In the genomic region with DNA sequence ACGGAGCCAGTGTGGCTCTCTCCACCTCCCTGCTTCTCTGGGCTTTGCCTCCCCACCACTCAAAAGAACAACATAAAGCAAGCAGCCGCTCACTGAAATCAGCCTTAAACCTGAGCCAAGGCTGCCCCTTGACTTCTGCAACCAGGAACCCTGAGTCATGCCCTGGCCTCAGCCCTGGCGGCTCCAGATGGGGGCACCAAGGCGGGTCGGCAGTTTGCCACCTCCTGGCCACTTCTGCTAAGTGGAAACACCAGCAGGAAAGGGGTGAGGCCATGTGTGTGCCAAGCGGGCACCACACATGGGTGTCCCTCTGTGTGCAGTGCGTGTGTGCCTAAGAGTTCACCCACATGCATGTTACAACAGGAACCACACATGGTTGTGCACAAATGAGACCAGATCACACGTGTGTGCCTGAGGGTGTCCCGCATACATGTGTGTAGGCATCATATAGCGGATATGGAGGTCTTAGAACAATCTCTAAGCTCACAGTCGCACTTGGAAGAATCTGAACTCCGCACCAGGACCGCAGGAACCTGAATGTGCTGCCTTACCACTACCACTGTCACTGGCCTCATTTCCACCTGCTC, we compare ENCODE assay signal across 20 cellular contexts.
DNase-seq lines count a peak whose midpoint lies in the region; ATAC-seq, FAIRE-seq and TF ChIP-seq lines count a peak whose summit lies in the region.
"Had no signal": no experiment of that assay in that cellular context is flagged by ENCODE, and none has a peak within 500 bp of the region (broad histone marks: within the 10 kb centered on the region; RNA-seq: fewer than 3 reads in every experiment).

No MANE protein-coding gene starts in this region.

- 17% methylated on average over 6 of the region's 13 CpGs for WGBS in HepG2 (ENCODE audit: low lambda C conversion rate)
- WGBS in right lobe of liver (ENCODE audit: insufficient coverage, low coverage, low lambda C conversion rate, missing lambda C conversion rate) = 38% methylated on average over 4 of the region's 13 CpGs

- H3K9me3 Mint-ChIP-seq in CD4-positive, alpha-beta T cell = no peaks in the 10 kb centered on the region
- H3K9me3 Mint-ChIP-seq: effector memory CD8-positive, alpha-beta T cell; HFFc6; natural killer cell had no signal

- ATAC-seq in HepG2 = no peak
- no peak for ATAC-seq in right lobe of liver
- no peak for ATAC-seq in CD4-positive, alpha-beta T cell (ENCODE audit: poor library complexity)
- ATAC-seq in stimulated activated naive CD8-positive, alpha-beta T cell treated with anti-CD3 and anti-CD28 coated beads, Interleukin-15, Interleukin-2, amounts not matched to agents 100 U/mL and 50 U/mL, for 24 hours = no peak
- ATAC-seq in HG02678 (IDR thresholded peaks at IDR 0.05; ENCODE audit: unreplicated experiment) = no peak
- ATAC-seq: effector memory CD8-positive, alpha-beta T cell had no signal

- no peak for TF ChIP-seq RAD21 in HepG2 (CRISPR knock-in tag; IDR thresholded peaks at IDR 0.05)

- no peaks in the 10 kb centered on the region for H3K9me3 ChIP-seq in HepG2 (ENCODE audit: low read length)
- H3K9me3 ChIP-seq in right lobe of liver = no peaks in the 10 kb centered on the region
- no peaks in the 10 kb centered on the region for H3K9me3 ChIP-seq in endothelial cell of umbilical vein (replicated peaks; ENCODE audit: control insufficient read depth, insufficient read depth, low read length)
- no peaks in the 10 kb centered on the region for H3K9me3 ChIP-seq in CD4-positive, alpha-beta T cell (ENCODE audit: control insufficient read depth, low read length)
- H3K9me3 ChIP-seq: thyroid gland had no signal

- no peaks in the 10 kb centered on the region for H3K79me2 ChIP-seq in HepG2 (ENCODE audit: insufficient read depth, low read length)
- H3K79me2 ChIP-seq in endothelial cell of umbilical vein (ENCODE audit: control insufficient read depth, insufficient read depth, low read length) = no peaks in the 10 kb centered on the region

- H3K4me2 ChIP-seq in HepG2 (ENCODE audit: low read depth, low read length) = no peak overlapping the region
- no peak overlapping the region for H3K4me2 ChIP-seq in endothelial cell of umbilical vein (ENCODE audit: insufficient read depth, low read length)

- in situ Hi-C loops in HepG2 (cut with HindIII; ENCODE audit: extremely low pct_ligation_motif_present, low pct_unique_long_range_greater_than_20kb) = loop anchor here (10.0 kb wide), 1 partner anchor 64 kb away; no protein-coding TSS in a partner anchor
- in situ Hi-C loops in brain microvascular endothelial cell (cut with HindIII; ENCODE audit: low pct_ligation_motif_present, low sequenced_read_pairs) = no loop called here

- no peak for TF ChIP-seq CTCF in HepG2 (CRISPR knock-in tag; IDR thresholded peaks at IDR 0.05)
- no peak for TF ChIP-seq CTCF in right lobe of liver (IDR thresholded peaks at IDR 0.05)
- TF ChIP-seq CTCF in endothelial cell of umbilical vein (IDR thresholded peaks at IDR 0.05; ENCODE audit: extremely low read depth in 1 of 2, insufficient read depth in 1 of 2, low read depth in 1 of 2, low read length in 2 of 2) = no peak
- TF ChIP-seq CTCF in CD4-positive, alpha-beta T cell (IDR thresholded peaks at IDR 0.05) = no peak
- TF ChIP-seq CTCF in brain microvascular endothelial cell (IDR thresholded peaks at IDR 0.05; ENCODE audit: low read depth, low read length, missing control alignments) = no peak

- BruUV-seq in HepG2 (replicated peaks; lab: Mats Ljungman, UMichigan) = no TSS peak
- no TSS peak for BruUV-seq in endothelial cell of umbilical vein (replicated peaks; lab: Mats Ljungman, UMichigan)

- H3K4me3 Mint-ChIP-seq in CD4-positive, alpha-beta T cell = no peak overlapping the region
- H3K4me3 Mint-ChIP-seq: CD4-positive, alpha-beta memory T cell; effector memory CD8-positive, alpha-beta T cell; HFFc6; natural killer cell had no signal

- no peaks in the 10 kb centered on the region for H3K4me1 ChIP-seq in HepG2 (ENCODE audit: insufficient read depth, low read length)
- H3K4me1 ChIP-seq in right lobe of liver = no peaks in the 10 kb centered on the region
- H3K4me1 ChIP-seq in endothelial cell of umbilical vein (ENCODE audit: control insufficient read depth, extremely low read depth, insufficient read depth, low read length) = peaks cover 13% of the 10 kb centered on the region

- no peaks in the 10 kb centered on the region for H3K36me3 ChIP-seq in HepG2 (replicated peaks in 1 of 2; ENCODE audit: control insufficient read depth in 1 of 2, insufficient read depth in 2 of 2, low read length in 2 of 2)
- H3K36me3 ChIP-seq in right lobe of liver = no peaks in the 10 kb centered on the region
- no peaks in the 10 kb centered on the region for H3K36me3 ChIP-seq in endothelial cell of umbilical vein (ENCODE audit: control insufficient read depth in 2 of 2, extremely low read depth in 1 of 2, insufficient read depth in 2 of 2, low read length in 2 of 2)
- no peaks in the 10 kb centered on the region for H3K36me3 ChIP-seq in brain microvascular endothelial cell (replicated peaks)
- H3K36me3 ChIP-seq: thyroid gland had no signal

- no peak overlapping the region for H3K4me3 ChIP-seq in HepG2 (replicated peaks in 1 of 3; ENCODE audit: insufficient read depth in 1 of 3, low read depth in 2 of 3, low read length in 3 of 3)
- H3K4me3 ChIP-seq in right lobe of liver = no peak overlapping the region
- H3K4me3 ChIP-seq in endothelial cell of umbilical vein (replicated peaks in 1 of 3; ENCODE audit: insufficient read depth in 1 of 3, low read depth in 1 of 3, low read length in 3 of 3) = no peak overlapping the region
- no peak overlapping the region for H3K4me3 ChIP-seq in brain microvascular endothelial cell (ENCODE audit: low read depth, low read length)
- H3K4me3 ChIP-seq: thyroid gland had no signal

- DNase-seq in HepG2 (ENCODE audit: low spot score) = no peak
- no peak for DNase-seq in right lobe of liver
- DNase-seq in RPMI7951 (ENCODE audit: low read depth) = peak; percentile 49
- peak; percentile 18 for DNase-seq in endothelial cell of umbilical vein (ENCODE audit: low read depth, low spot score)
- no peak for DNase-seq in CD4-positive, alpha-beta T cell
- DNase-seq in brain microvascular endothelial cell = no peak
- DNase-seq in stimulated activated naive CD8-positive, alpha-beta T cell treated with anti-CD3 and anti-CD28 coated beads, Interleukin-15, Interleukin-2, amounts not matched to agents 100 U/mL and 50 U/mL, for 24 hours = no peak
- DNase-seq: activated naive CD4-positive, alpha-beta T cell; CD4-positive, alpha-beta memory T cell; cerebellar nuclear complex; effector memory CD8-positive, alpha-beta T cell; HFFc6; KG1; mesenchymal stem cell; natural killer cell; NCI-H1417 treated with DMSO at 0.1 percent for 48 hours; small intestine; thyroid gland had no signal

- dilution Hi-C loops in endothelial cell of umbilical vein (cut with MboI; ENCODE audit: extremely low pct_ligation_motif_present, low sequenced_read_pairs) = no loop called here

- no peaks in the 10 kb centered on the region for H3K4me1 Mint-ChIP-seq in CD4-positive, alpha-beta T cell (ENCODE audit: low read depth)
- H3K4me1 Mint-ChIP-seq: CD4-positive, alpha-beta memory T cell; natural killer cell had no signal

- intact Hi-C loops in HepG2 (cut with micrococcal nuclease; ENCODE audit: unreplicated experiment) (no loop called here), right lobe of liver (cut with DNase I) (no loop called here), endothelial cell of umbilical vein (cut with micrococcal nuclease) (no loop called here)
- intact Hi-C loops in CD4-positive, alpha-beta T cell (cut with DNase I, micrococcal nuclease) = no loop called here

- H3K9ac ChIP-seq in HepG2 (ENCODE audit: insufficient read depth, low read depth, low read length) = no peak overlapping the region
- H3K9ac ChIP-seq in endothelial cell of umbilical vein (replicated peaks; ENCODE audit: extremely low read depth, insufficient read depth, low read length) = no peak overlapping the region

- no peak overlapping the region for H2AFZ ChIP-seq in HepG2 (ENCODE audit: low read length)
- H2AFZ ChIP-seq in endothelial cell of umbilical vein (ENCODE audit: low read depth, low read length) = no peak overlapping the region

- no peaks in the 10 kb centered on the region for H4K20me1 ChIP-seq in HepG2 (ENCODE audit: insufficient read depth, low read length)
- no peaks in the 10 kb centered on the region for H4K20me1 ChIP-seq in endothelial cell of umbilical vein (replicated peaks; ENCODE audit: control insufficient read depth, extremely low read depth, insufficient read depth, low read length)

- H3K36me3 Mint-ChIP-seq in CD4-positive, alpha-beta T cell (ENCODE audit: low read depth) = no peaks in the 10 kb centered on the region
- H3K36me3 Mint-ChIP-seq: CD4-positive, alpha-beta memory T cell; natural killer cell had no signal

- POLR2A ChIA-PET in HepG2 (lab: Yijun Ruan, JAX) (no interaction called here), endothelial cell of umbilical vein (lab: Charles Lee) (no interaction called here)
- POLR2A ChIA-PET in CD4-positive, alpha-beta T cell (lab: Charles Lee) = no interaction called here

- peaks cover 0 to 50% of the 10 kb centered on the region in 2 experiments for H3K27me3 ChIP-seq in HepG2 (ENCODE audit: control insufficient read depth in 1 of 2, insufficient read depth in 2 of 2, low read length in 2 of 2)
- H3K27me3 ChIP-seq in right lobe of liver = no peaks in the 10 kb centered on the region
- H3K27me3 ChIP-seq in endothelial cell of umbilical vein (ENCODE audit: control insufficient read depth in 2 of 2, insufficient read depth in 2 of 2, low read length in 2 of 2) = peaks cover 0 to 3% of the 10 kb centered on the region in 2 experiments
- H3K27me3 ChIP-seq in CD4-positive, alpha-beta T cell (ENCODE audit: control insufficient read depth, insufficient read depth, low read length) = peaks cover 4% of the 10 kb centered on the region
- no peaks in the 10 kb centered on the region for H3K27me3 ChIP-seq in brain microvascular endothelial cell (replicated peaks)
- H3K27me3 ChIP-seq: thyroid gland had no signal

- FAIRE-seq in HepG2 (lab: Jason Lieb, UNC) = no peak
- no peak for FAIRE-seq in endothelial cell of umbilical vein (lab: Jason Lieb, UNC)
- FAIRE-seq: small intestine had no signal

- H3K27ac Mint-ChIP-seq in CD4-positive, alpha-beta T cell = no peak overlapping the region
- H3K27ac Mint-ChIP-seq: CD4-positive, alpha-beta memory T cell; effector memory CD8-positive, alpha-beta T cell; HFFc6; natural killer cell had no signal

- TF ChIP-seq EP300 in HepG2 (IDR thresholded peaks at IDR 0.05; ENCODE audit: low read depth in 2 of 2, low read length in 2 of 2) = no peak
- TF ChIP-seq EP300 in HepG2 (CRISPR knock-in tag; IDR thresholded peaks at IDR 0.05; ENCODE audit: borderline replicate concordance) = no peak

- TF ChIP-seq POLR2A in HepG2 (IDR thresholded peaks at IDR 0.05; ENCODE audit: insufficient read depth in 1 of 2, low read depth in 2 of 2, low read length in 2 of 2) = no peak
- TF ChIP-seq POLR2A in right lobe of liver (IDR thresholded peaks at IDR 0.05) = no peak
- no peak for TF ChIP-seq POLR2A in endothelial cell of umbilical vein (IDR thresholded peaks at IDR 0.05; ENCODE audit: low read depth, low read length)

- no peaks in the 10 kb centered on the region for H3K9me1 ChIP-seq in endothelial cell of umbilical vein (replicated peaks; ENCODE audit: control insufficient read depth, extremely low read depth, insufficient read depth, low read length)

- CTCF ChIA-PET in HepG2 (lab: Yijun Ruan, JAX; ENCODE audit: low intra/inter-chr PET ratio, low total read pairs) = no interaction called here
- CTCF ChIA-PET in endothelial cell of umbilical vein (lab: Charles Lee) = no interaction called here
- CTCF ChIA-PET in CD4-positive, alpha-beta T cell (lab: Charles Lee) = no interaction called here

- H3K27me3 Mint-ChIP-seq in CD4-positive, alpha-beta T cell = peaks cover 34% of the 10 kb centered on the region

- H3K27ac ChIP-seq in HepG2 (ENCODE audit: extremely low read length, insufficient read depth, low read length) (no peak overlapping the region), right lobe of liver (no peak overlapping the region), endothelial cell of umbilical vein (ENCODE audit: insufficient read depth, low read depth, low read length) (no peak overlapping the region), brain microvascular endothelial cell (no peak overlapping the region)
- no peak overlapping the region for H3K27ac ChIP-seq in CD4-positive, alpha-beta T cell (ENCODE audit: low read depth, low read length)
- H3K27ac ChIP-seq: thyroid gland, VCaP had no signal

Comparison
In these comparisons a context has a peak if more than half of its experiments do, and no peak if none do; other contexts are left out.
1. DNase-seq: peak in RPMI7951 (single experiment) and endothelial cell of umbilical vein (single experiment); none in HepG2 (single experiment), right lobe of liver (0 of 3), CD4-positive, alpha-beta T cell (0 of 10), brain microvascular endothelial cell (single experiment) and stimulated activated naive CD8-positive, alpha-beta T cell treated with anti-CD3 and anti-CD28 coated beads, Interleukin-15, Interleukin-2, amounts not matched to agents 100 U/mL and 50 U/mL, for 24 hours (single experiment).